Comparison of ENCODE assay signal across 9 cellular contexts in genomic region chr12:59596232-59597143, GRCh38. TPM values are rescaled to one million over a fixed set of nuclear protein-coding genes. Genes with fewer than 3 reads are reported as not detected.
DNase-seq lines count a peak whose midpoint lies in the region; ATAC-seq, FAIRE-seq and TF ChIP-seq lines count a peak whose summit lies in the region.
"Had no signal": no experiment of that assay in that cellular context is flagged by ENCODE, and none has a peak within 500 bp of the region (broad histone marks: within the 10 kb centered on the region; RNA-seq: fewer than 3 reads in every experiment).

No MANE protein-coding gene starts in this region.

- peak; percentile 6 to 13; a peak in 2 of 4 replicates for TF ChIP-seq RAD21 in H1 (IDR thresholded peaks at IDR 0.05 in 1 of 2, conservative IDR thresholded peaks at IDR 0.05 in 1 of 2; ENCODE audit: low read depth in 2 of 2, low read length in 2 of 2)

- 0 out of 2 replicates have a peak overlapping the region, but pooled peaks have one; percentile 60 for H2BK12ac ChIP-seq in H1 (ENCODE audit: low read depth, low read length)

- POLR2A ChIA-PET in H1 (lab: Charles Lee; ENCODE audit: partially characterized antibody), result interaction anchor here (0.7 to 1.7 kb wide), 6 partner anchors 15 to 332 kb away, joined by 3 to 5 read pairs (median 3); no protein-coding TSS in a partner anchor

- H3K23ac ChIP-seq in H1 (ENCODE audit: insufficient read length), result no peak overlapping the region

- H3K4me2 ChIP-seq in H1 (ENCODE audit: insufficient read depth in 1 of 2, low read depth in 2 of 2, low read length in 2 of 2), result peak overlapping the region; percentile 70 to 82

- peak; percentile 84 for FAIRE-seq in GM19239 (lab: Jason Lieb, UNC)
- FAIRE-seq in H1 (lab: Jason Lieb, UNC), result no peak

- peak in 2 of 3 experiments; percentile 1 to 19; a peak in 2 of 4 replicates for TF ChIP-seq CTCF in H1 (IDR thresholded peaks at IDR 0.05; ENCODE audit: control extremely low read depth in 1 of 3, insufficient read depth in 1 of 3, low read depth in 1 of 3, low read length in 3 of 3)

- H3K4ac ChIP-seq in H1 (replicated peaks; ENCODE audit: insufficient read length, low read depth, low read length), result no peak overlapping the region

- no peaks in the 10 kb centered on the region; the same call in 1 of the 2 replicates for H3K23me2 ChIP-seq in H1 (ENCODE audit: low read depth, low read length)

- ATAC-seq in HG03442 (IDR thresholded peaks at IDR 0.05; ENCODE audit: unreplicated experiment), result peak; percentile 36

- H3K79me2 ChIP-seq in H1 (ENCODE audit: control insufficient read depth in 1 of 2, insufficient read depth in 2 of 2, low read length in 2 of 2), result no peaks in the 10 kb centered on the region

- H3K9ac ChIP-seq in H1 (replicated peaks in 1 of 4; ENCODE audit: extremely low read depth in 1 of 4, low read depth in 3 of 4, low read length in 3 of 4), result peak overlapping the region in 3 of 4 experiments; percentile 33 to 68 (median 56); a peak in 6 of 7 replicates

- peak in 1 of 2 experiments; percentile 65; a peak in 2 of 3 replicates for TF ChIP-seq POLR2A in H1 (IDR thresholded peaks at IDR 0.05; ENCODE audit: control extremely low read depth in 1 of 2, low read depth in 2 of 2, low read length in 2 of 2)

- H4K20me1 ChIP-seq in H1 (replicated peaks in 1 of 2; ENCODE audit: control insufficient read depth in 1 of 2, insufficient read depth in 2 of 2, low read length in 2 of 2), result no peaks in the 10 kb centered on the region

- no peak overlapping the region for H3K14ac ChIP-seq in H1 (ENCODE audit: insufficient read length)

- no peaks in the 10 kb centered on the region for H3K79me1 ChIP-seq in H1 (ENCODE audit: low read depth, low read length)

- H3K4me3 ChIP-seq in H1 (ENCODE audit: extremely low read depth in 1 of 4, insufficient read depth in 2 of 4, low read depth in 3 of 4, low read length in 4 of 4), result peak overlapping the region; percentile 55 to 74 (median 66)

- no peak overlapping the region for H2BK120ac ChIP-seq in H1 (replicated peaks; ENCODE audit: low read depth, low read length)

- H2BK15ac ChIP-seq in H1 (ENCODE audit: low read length), result no peak overlapping the region

- H4K8ac ChIP-seq in H1 (ENCODE audit: extremely low read depth, insufficient read depth, low read length), result peak overlapping the region; percentile 82

- H3K4me1 ChIP-seq in H1 (replicated peaks in 1 of 4; ENCODE audit: control insufficient read depth in 3 of 4, insufficient read depth in 4 of 4, low read length in 3 of 4), result peaks cover 0 to 7% (median 3%) of the 10 kb centered on the region in 4 experiments; a peak in 4 of 7 replicates

- H2BK5ac ChIP-seq in H1 (ENCODE audit: low read depth, low read length), result peak overlapping the region; percentile 60

- DNase-seq in Ammon's horn (ENCODE audit: low spot score), result peak; percentile 80
- peak; percentile 21 for DNase-seq in GM19239 (ENCODE audit: insufficient read length, low spot score)
- peak; percentile 95 for DNase-seq in NCI-H748 (lab: John Stamatoyannopoulos, UW; ENCODE audit: unreplicated experiment)
- peak; percentile 92 for DNase-seq in activated CD8-positive, alpha-beta memory T cell treated with anti-CD3 and anti-CD28 coated beads for 24 hours
- DNase-seq in H1 (ENCODE audit: low read depth in 1 of 2, low spot score in 2 of 2), result peak in 1 of 2 experiments; percentile 77
- peak; percentile 95 for DNase-seq in mesenteric fat pad (ENCODE audit: low spot score)
- DNase-seq in stimulated activated CD8-positive, alpha-beta memory T cell treated with anti-CD3 and anti-CD28 coated beads, Interleukin-15, amount 100 ng/mL, for 1 hour (ENCODE audit: low read depth), result peak; percentile 71

- H2AFZ ChIP-seq in H1 (ENCODE audit: low read length), result peak overlapping the region; percentile 69

- H3K36me3 ChIP-seq in H1 (ENCODE audit: control insufficient read depth in 2 of 4, insufficient read depth in 4 of 4, low read length in 3 of 4), result no peaks in the 10 kb centered on the region

- no peak for TF ChIP-seq EP300 in H1 (IDR thresholded peaks at IDR 0.05; ENCODE audit: borderline replicate concordance in 1 of 2, low read depth in 2 of 2, low read length in 2 of 2)

- H2BK20ac ChIP-seq in H1 (ENCODE audit: low read length), result no peak overlapping the region

- H3K27ac ChIP-seq in H1 (ENCODE audit: low read depth, low read length), result no peak overlapping the region
- H3K27ac ChIP-seq: VCaP had no signal

- no peak overlapping the region for H4K5ac ChIP-seq in H1 (ENCODE audit: insufficient read length, low read depth, low read length)

- H3K27me3 ChIP-seq in H1 (replicated peaks in 1 of 4; ENCODE audit: control insufficient read depth in 3 of 4, extremely low read depth in 1 of 4, insufficient read depth in 3 of 4, low read length in 3 of 4), result peaks cover 0 to 11% (median 2%) of the 10 kb centered on the region in 4 experiments; a peak in 2 of 7 replicates

- H3K9me3 ChIP-seq in H1 (ENCODE audit: insufficient read depth in 2 of 2, low read depth in 1 of 2, low read length in 1 of 2), result no peaks in the 10 kb centered on the region

- WGBS in H1 (ENCODE audit: extremely low coverage in 1 of 2, insufficient coverage in 1 of 2, insufficient read length in 1 of 2, insufficient replicate concordance in 2 of 2, low coverage in 1 of 2, low lambda C conversion rate in 2 of 2, missing lambda C conversion rate in 1 of 2), 2 experiments, result 0% methylated on average over 42 of the region's 66 CpGs; no CpG with 5 or more reads in 1 of the 2 experiments

- peak overlapping the region; percentile 82 for H4K91ac ChIP-seq in H1 (replicated peaks; ENCODE audit: insufficient read length, low read length)

- peak overlapping the region; percentile 25 for H3K56ac ChIP-seq in H1 (replicated peaks; ENCODE audit: insufficient read length, low read depth, low read length)

- H2AK5ac ChIP-seq in H1 (ENCODE audit: low read depth, low read length), result no peak overlapping the region

- H3K18ac ChIP-seq in H1 (ENCODE audit: extremely low read depth, low read length), result peak overlapping the region; percentile 66; the same call in 1 of the 2 replicates

- CTCF ChIA-PET in H1 (lab: Charles Lee; ENCODE audit: partially characterized antibody), result interaction anchor here (1.4 kb wide), 1 partner anchor 245 kb away, joined by 5 read pairs; no protein-coding TSS in a partner anchor

TF ChIP-seq in H1, 55 proteins besides CTCF, POLR2A, EP300 and RAD21 (continues in another document):
- TF ChIP-seq EZH2 (IDR thresholded peaks at IDR 0.05; ENCODE audit: low read depth, low read length, severe bottlenecking), result peak; percentile 14
- no peak for TF ChIP-seq CBX5 (IDR thresholded peaks at IDR 0.05; ENCODE audit: low read depth, low read length)
- TF ChIP-seq YY1 (IDR thresholded peaks at IDR 0.05; ENCODE audit: low read depth, low read length), result no peak
- TF ChIP-seq SUZ12 (IDR thresholded peaks at IDR 0.05; ENCODE audit: low read length), result no peak
- no peak for TF ChIP-seq POU5F1 (IDR thresholded peaks at IDR 0.05; ENCODE audit: low read depth, low read length)
- no peak for TF ChIP-seq CHD1 (IDR thresholded peaks at IDR 0.05; ENCODE audit: low read depth, low read length)
- TF ChIP-seq RBBP5 (IDR thresholded peaks at IDR 0.05; ENCODE audit: borderline replicate concordance, low read depth, low read length), result peak; percentile 74; the same call in 1 of the 2 replicates
- TF ChIP-seq BCL11A (IDR thresholded peaks at IDR 0.05; ENCODE audit: low read depth in 2 of 2, low read length in 2 of 2), result no peak
- no peak; the same call in none of the 2 replicates for TF ChIP-seq TBP (IDR thresholded peaks at IDR 0.05; ENCODE audit: low read depth, low read length)
- TF ChIP-seq KDM1A (IDR thresholded peaks at IDR 0.05; ENCODE audit: borderline replicate concordance, low read length), result no peak
- no peak; the same call in none of the 2 replicates for TF ChIP-seq BACH1 (IDR thresholded peaks at IDR 0.05; ENCODE audit: low read length)
- peak; percentile 27 for TF ChIP-seq RNF2 (IDR thresholded peaks at IDR 0.05; ENCODE audit: borderline replicate concordance, low read depth, low read length, missing control alignments, poor library complexity, severe bottlenecking)
- TF ChIP-seq HDAC2 (IDR thresholded peaks at IDR 0.05; ENCODE audit: borderline replicate concordance in 1 of 2, low read depth in 2 of 2, low read length in 2 of 2), result peak in 1 of 2 experiments; percentile 70; a peak in 1 of 4 replicates
- TF ChIP-seq KDM4A (IDR thresholded peaks at IDR 0.05; ENCODE audit: low read depth, low read length, severe bottlenecking), result peak; percentile 96
- no peak for TF ChIP-seq GTF2F1 (IDR thresholded peaks at IDR 0.05; ENCODE audit: borderline replicate concordance, low read depth, low read length)
- no peak for TF ChIP-seq GABPA (IDR thresholded peaks at IDR 0.05; ENCODE audit: borderline replicate concordance, insufficient read depth, low read length)
- TF ChIP-seq CBX8 (IDR thresholded peaks at IDR 0.05; ENCODE audit: borderline replicate concordance, low read depth, low read length), result no peak
- TF ChIP-seq RXRA (IDR thresholded peaks at IDR 0.05; ENCODE audit: insufficient read depth, low read depth, low read length), result no peak
- no peak for TF ChIP-seq TEAD4 (IDR thresholded peaks at IDR 0.05; ENCODE audit: low read depth, low read length)
- TF ChIP-seq NANOG (IDR thresholded peaks at IDR 0.05; ENCODE audit: insufficient read depth, low read depth, low read length, poor library complexity, severe bottlenecking), result no peak
- TF ChIP-seq MAFK (IDR thresholded peaks at IDR 0.05; ENCODE audit: low read depth, low read length), result no peak
- TF ChIP-seq BRCA1 (IDR thresholded peaks at IDR 0.05; ENCODE audit: low read depth, low read length), result no peak
- no peak for TF ChIP-seq SP2 (IDR thresholded peaks at IDR 0.05; ENCODE audit: low read length)
- no peak for TF ChIP-seq SP4 (IDR thresholded peaks at IDR 0.05; ENCODE audit: low read length)
- peak; percentile 62 for TF ChIP-seq PHF8 (conservative IDR thresholded peaks at IDR 0.05; ENCODE audit: low read depth, low read length)
- peak in 1 of 2 experiments; percentile 2; a peak in 1 of 4 replicates for TF ChIP-seq SIN3A (conservative IDR thresholded peaks at IDR 0.05 in 1 of 2, IDR thresholded peaks at IDR 0.05 in 1 of 2; ENCODE audit: low read depth in 1 of 2, low read length in 2 of 2)

RNA-seq across cellular contexts. Expression of gene SLC16A7, which starts 0.7 kb away (rescaled TPM):
- 2.9 and 4.3 TPM in 2 replicates for total RNA-seq in H1 (2021; fragmentation: NEBNext Ultra II Directional; extraction: Animal tissue kit (Norgen Biotek cat#: 25700))
- polyA plus RNA-seq in H1 (2011; rRNA removed), result 0.55 and 0.74 TPM in 2 replicates
- polyA plus RNA-seq in H1 (2011; cell fraction: cytosol; rRNA removed), result 1.1 TPM
- 2.0 TPM for polyA plus RNA-seq in H1 (2011; cell fraction: nucleus; rRNA removed)
- polyA plus RNA-seq in H1 (2012, experiment 1 of 2), result 0.53 to 1.5 TPM (median 0.86 TPM) in 4 replicates
- polyA plus RNA-seq in H1 (2012, experiment 2 of 2), result 0.09 TPM
- polyA plus RNA-seq in H1 (2013, experiment 1 of 2), result 2.1 TPM
- polyA plus RNA-seq in H1 (2013, experiment 2 of 2), result 2.5 TPM
- polyA minus RNA-seq in H1 (2011; rRNA and poly(A)+ RNA removed), result 9.1 and 10.0 TPM in 2 replicates
- 0.81 TPM for polyA minus RNA-seq in H1 (2011; cell fraction: cytosol; rRNA and poly(A)+ RNA removed)
- polyA minus RNA-seq in H1 (2011; cell fraction: nucleus; rRNA and poly(A)+ RNA removed), result 15.3 TPM
- 91.9 TPM for total RNA-seq in mesenteric fat pad

Comparison
In these comparisons a context has a peak if more than half of its experiments do, and no peak if none do; other contexts are left out.
1. RNA of gene SLC16A7, which starts 0.7 kb away (total RNA-seq): 91.9 TPM in mesenteric fat pad (single experiment); 2.9 to 4.3 TPM in H1; every median in the first group is over 10 times any median in the second.